ENCODE assay signal across 8 cellular contexts in the genomic region with DNA sequence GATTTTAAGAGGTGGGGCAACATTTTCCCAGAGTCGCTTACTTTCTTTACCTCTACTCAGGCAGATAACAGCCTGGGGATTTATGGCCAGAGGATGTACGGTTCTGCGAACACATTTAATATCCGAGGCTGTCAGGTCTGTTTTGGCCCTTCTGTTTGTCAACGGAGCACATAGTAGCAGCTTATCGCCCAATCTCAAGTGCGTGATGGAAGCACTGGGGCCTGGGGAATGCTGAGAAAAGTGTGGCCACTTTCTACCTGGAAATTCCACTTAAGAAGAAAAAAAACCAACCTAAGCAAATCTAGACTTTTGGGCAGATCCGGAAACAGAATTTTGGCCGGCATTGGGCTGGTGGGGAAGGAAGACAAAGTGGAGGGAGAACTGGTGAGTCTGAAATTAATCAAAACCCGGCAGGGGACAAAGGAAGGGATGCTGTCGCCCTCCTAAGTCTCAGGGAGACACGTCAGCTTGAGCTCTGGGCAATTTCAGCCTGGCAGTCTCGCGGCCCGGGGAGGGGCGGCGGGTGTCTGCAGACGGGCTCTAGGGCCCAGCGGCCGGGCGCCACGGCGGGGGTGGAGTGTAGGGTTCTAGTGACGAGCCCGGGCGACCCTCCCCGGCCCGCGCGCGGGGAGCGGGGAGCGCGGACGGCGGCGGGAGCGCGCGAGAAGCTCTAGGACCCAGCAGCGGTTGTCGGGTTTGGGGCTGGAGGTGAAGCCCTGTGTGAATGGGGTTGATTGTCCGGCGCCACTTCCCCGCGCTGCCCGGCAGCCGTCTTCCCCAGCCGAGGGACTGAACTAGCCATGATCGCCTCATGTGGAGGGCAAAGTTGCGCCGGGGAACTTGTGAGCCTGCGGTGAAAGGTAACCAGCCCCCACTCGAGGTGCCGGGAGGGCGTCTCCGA. TPM values are rescaled to one million over a fixed set of nuclear protein-coding genes. Genes with fewer than 3 reads are reported as not detected.
DNase-seq lines count a peak whose midpoint lies in the region; ATAC-seq and TF ChIP-seq lines count a peak whose summit lies in the region.

TSS of gene AMOTL1 (plus strand) at position 656 of the 901 bp plus-strand sequence. CDS start at position 812, 156 bp downstream.

- peaks cover 41% of the 10 kb centered on the region for H3K27me3 Mint-ChIP-seq in activated naive CD8-positive, alpha-beta T cell treated with anti-CD3 and anti-CD28 coated beads for 36 hours
- peaks cover 2% of the 10 kb centered on the region for H3K27me3 Mint-ChIP-seq in neural progenitor cell (ENCODE audit: insufficient read depth, low read depth)

- no peaks in the 10 kb centered on the region for H3K36me3 Mint-ChIP-seq in activated naive CD8-positive, alpha-beta T cell treated with anti-CD3 and anti-CD28 coated beads for 36 hours
- peaks cover 19% of the 10 kb centered on the region for H3K36me3 Mint-ChIP-seq in neural progenitor cell

- no peak within 1 kb of the TSS for H3K27ac ChIP-seq in neural progenitor cell
- H3K27ac ChIP-seq in aorta (ENCODE audit: low read depth in 1 of 2, low read length in 2 of 2) = peak within 1 kb of the TSS; percentile 68 to 86

- peak within 1 kb of the TSS; percentile 95 for H2AFZ ChIP-seq in neural progenitor cell (replicated peaks)

- peak; percentile 89 for ATAC-seq in GM18909 (IDR thresholded peaks at IDR 0.05; ENCODE audit: poor library complexity, unreplicated experiment)
- peak; percentile 61 for ATAC-seq in HG03342 (IDR thresholded peaks at IDR 0.05; ENCODE audit: unreplicated experiment)
- peak; percentile 95 for ATAC-seq in aorta (ENCODE audit: low FRiP score)

- peaks cover 16% of the 10 kb centered on the region for H3K27me3 ChIP-seq in neural progenitor cell
- H3K27me3 ChIP-seq in aorta (ENCODE audit: control insufficient read depth in 1 of 2, insufficient read depth in 2 of 2, low read length in 1 of 2) = no peaks in the 10 kb centered on the region

- peak within 1 kb of the TSS; percentile 96 for H3K4me3 ChIP-seq in neural progenitor cell
- H3K4me3 ChIP-seq in aorta (ENCODE audit: low read length in 2 of 2) = peak within 1 kb of the TSS; percentile 78 to 99

- H3K36me3 ChIP-seq in neural progenitor cell (no peaks in the 10 kb centered on the region), aorta (ENCODE audit: control insufficient read depth in 1 of 2, insufficient read depth in 2 of 2, low read length in 1 of 2) (no peaks in the 10 kb centered on the region)

- peak within 1 kb of the TSS; percentile 72 for H3K9ac ChIP-seq in neural progenitor cell

- H3K4me1 ChIP-seq in neural progenitor cell (peaks cover 23% of the 10 kb centered on the region), aorta (ENCODE audit: control insufficient read depth in 1 of 2, insufficient read depth in 2 of 2, low read length in 2 of 2) (peaks cover 0 to 7% of the 10 kb centered on the region in 2 donors)

- peak; percentile 82 for DNase-seq in Ammon's horn (ENCODE audit: low spot score)
- peak; percentile 90 for DNase-seq in NCI-H748 (lab: John Stamatoyannopoulos, UW; ENCODE audit: unreplicated experiment)
- peak; percentile 54 for DNase-seq in activated naive CD8-positive, alpha-beta T cell treated with anti-CD3 and anti-CD28 coated beads for 36 hours
- peak; percentile 91 for DNase-seq in glomerular visceral epithelial cell (ENCODE audit: extremely low spot score)
- DNase-seq in neural progenitor cell (ENCODE audit: low spot score) = peak; percentile 94
- peak; percentile 95 to 98 for DNase-seq in aorta

- peaks cover 6% of the 10 kb centered on the region for H3K4me1 Mint-ChIP-seq in activated naive CD8-positive, alpha-beta T cell treated with anti-CD3 and anti-CD28 coated beads for 36 hours
- H3K4me1 Mint-ChIP-seq in neural progenitor cell = peaks cover 24% of the 10 kb centered on the region

- H3F3A ChIP-seq in neural progenitor cell (ENCODE audit: low read depth) = peaks cover 13% of the 10 kb centered on the region

- H3K27ac Mint-ChIP-seq in activated naive CD8-positive, alpha-beta T cell treated with anti-CD3 and anti-CD28 coated beads for 36 hours = no peak within 1 kb of the TSS
- peak within 1 kb of the TSS; percentile 79 for H3K27ac Mint-ChIP-seq in neural progenitor cell

- intact Hi-C loops in aorta (cut with DNase I) = loop anchor here in 1 of 2 donors (10.0 kb wide), 1 partner anchor 143 kb away; no protein-coding TSS in a partner anchor

- peaks cover 33% of the 10 kb centered on the region for H4K20me1 ChIP-seq in neural progenitor cell (ENCODE audit: low read depth)

- H3K9me3 ChIP-seq in neural progenitor cell (ENCODE audit: low read depth) (no peaks in the 10 kb centered on the region), aorta (ENCODE audit: control insufficient read depth, low read length) (no peaks in the 10 kb centered on the region)

- H3K4me3 Mint-ChIP-seq in activated naive CD8-positive, alpha-beta T cell treated with anti-CD3 and anti-CD28 coated beads for 36 hours = peak within 1 kb of the TSS; percentile 68
- H3K4me3 Mint-ChIP-seq in neural progenitor cell = no peak within 1 kb of the TSS

- TF ChIP-seq CTCF in neural progenitor cell (IDR thresholded peaks at IDR 0.05) = no peak

- WGBS in aorta, 2 donors = 3 to 4% methylated on average over 52 to 57 of the region's 57 CpGs

- no peaks in the 10 kb centered on the region for H3K9me3 Mint-ChIP-seq in activated naive CD8-positive, alpha-beta T cell treated with anti-CD3 and anti-CD28 coated beads for 36 hours
- peaks cover 13% of the 10 kb centered on the region for H3K9me3 Mint-ChIP-seq in neural progenitor cell

- peak within 1 kb of the TSS; percentile 99 for H3K4me2 ChIP-seq in neural progenitor cell

- H3K79me2 ChIP-seq in neural progenitor cell (ENCODE audit: low read depth) = peaks cover 45% of the 10 kb centered on the region

RNA-seq across cellular contexts. Expression of gene AMOTL1, which starts in this region (rescaled TPM):
- 1 to 10 TPM; 1.0 to 1.3 TPM for total RNA-seq in activated naive CD8-positive, alpha-beta T cell treated with anti-CD3 and anti-CD28 coated beads for 36 hours
- total RNA-seq in neural progenitor cell (ENCODE audit: low replicate concordance) (22.6 and 29.5 TPM in 2 replicates), aorta (10 to 100 TPM; 66.2 to 78.5 TPM)
- 10 to 100 TPM; 12.5 to 13.0 TPM for polyA plus RNA-seq in aorta

Comparison
In these comparisons a context has a peak if more than half of its experiments do, and no peak if none do; other contexts are left out.
1. RNA of gene AMOTL1 (total RNA-seq): 66.2 to 78.5 TPM in aorta and 22.6 to 29.5 TPM in neural progenitor cell; 1.0 to 1.3 TPM in activated naive CD8-positive, alpha-beta T cell treated with anti-CD3 and anti-CD28 coated beads for 36 hours; every median in the first group is over 10 times any median in the second.
2. Peak in every context shown above with its lines, with median percentiles within 50 percentile points of each other: DNase-seq and ATAC-seq.